ENCODE assay signal across 16 cellular contexts in genomic region chr12:112843272-112843671, GRCh38. TPM values are rescaled to one million over a fixed set of nuclear protein-coding genes. Genes with fewer than 3 reads are reported as not detected.
DNase-seq lines count a peak whose midpoint lies in the region; ATAC-seq and TF ChIP-seq lines count a peak whose summit lies in the region.
"Had no signal": no experiment of that assay in that cellular context is flagged by ENCODE, and none has a peak within 500 bp of the region (broad histone marks: within the 10 kb centered on the region; RNA-seq: fewer than 3 reads in every experiment).

No MANE protein-coding gene starts in this region.

- no peak overlapping the region for H3K4me3 ChIP-seq in coronary artery
- H3K4me3 ChIP-seq: PC-9 had no signal

- peaks cover 40 to 48% of the 10 kb centered on the region in 2 donors for H3K27me3 Mint-ChIP-seq in stimulated activated naive B cell treated with anti-CD40 and anti-IgM and Interleukin-4, amounts not matched to agents 10 μg/mL and 1 μg/mL and 100 μg/mL, for 72 hours
- H3K27me3 Mint-ChIP-seq in CD14-positive monocyte (ENCODE audit: low read depth in 3 of 3) = peaks cover 2 to 21% (median 4%) of the 10 kb centered on the region in 3 donors

- no peaks in the 10 kb centered on the region for H3K36me3 Mint-ChIP-seq in stimulated activated naive B cell treated with anti-CD40 and anti-IgM and Interleukin-4, amounts not matched to agents 10 μg/mL and 1 μg/mL and 100 μg/mL, for 72 hours
- H3K36me3 Mint-ChIP-seq in CD14-positive monocyte = no peaks in the 10 kb centered on the region
- H3K36me3 Mint-ChIP-seq: CD8-positive, alpha-beta memory T cell had no signal

- H3K4me1 Mint-ChIP-seq in stimulated activated naive B cell treated with anti-CD40 and anti-IgM and Interleukin-4, amounts not matched to agents 10 μg/mL and 1 μg/mL and 100 μg/mL, for 72 hours = no peaks in the 10 kb centered on the region
- no peaks in the 10 kb centered on the region for H3K4me1 Mint-ChIP-seq in CD14-positive monocyte

- no peak overlapping the region for H3K27ac ChIP-seq in coronary artery
- H3K27ac ChIP-seq: PC-9 had no signal

- TF ChIP-seq CTCF in coronary artery (IDR thresholded peaks at IDR 0.05) = no peak
- no peak for TF ChIP-seq CTCF in CD14-positive monocyte (IDR thresholded peaks at IDR 0.05)

- peaks cover 0 to 1% of the 10 kb centered on the region in 2 donors for H3K9me3 Mint-ChIP-seq in stimulated activated naive B cell treated with anti-CD40 and anti-IgM and Interleukin-4, amounts not matched to agents 10 μg/mL and 1 μg/mL and 100 μg/mL, for 72 hours
- H3K9me3 Mint-ChIP-seq in CD14-positive monocyte = peaks cover 0 to 3% (median 0%) of the 10 kb centered on the region in 7 donors
- H3K9me3 Mint-ChIP-seq: CD8-positive, alpha-beta memory T cell had no signal

- peak overlapping the region; percentile 43 for H3K27ac Mint-ChIP-seq in stimulated activated naive B cell treated with anti-CD40 and anti-IgM and Interleukin-4, amounts not matched to agents 10 μg/mL and 1 μg/mL and 100 μg/mL, for 72 hours
- peak overlapping the region in 1 of 7 donors; percentile 41 for H3K27ac Mint-ChIP-seq in CD14-positive monocyte
- H3K27ac Mint-ChIP-seq: CD8-positive, alpha-beta memory T cell had no signal

- intact Hi-C loops in CD14-positive monocyte (cut with micrococcal nuclease) = no loop called here

- no peak overlapping the region for H3K4me3 Mint-ChIP-seq in stimulated activated naive B cell treated with anti-CD40 and anti-IgM and Interleukin-4, amounts not matched to agents 10 μg/mL and 1 μg/mL and 100 μg/mL, for 72 hours
- no peak overlapping the region for H3K4me3 Mint-ChIP-seq in CD14-positive monocyte
- H3K4me3 Mint-ChIP-seq: CD8-positive, alpha-beta memory T cell had no signal

- DNase-seq in NCI-H510A treated with DMSO at 0.1 percent for 48 hours (lab: John Stamatoyannopoulos, UW) (peak; percentile 17), NCI-H510A (lab: John Stamatoyannopoulos, UW) (no peak), NCI-H446 treated with DMSO at 0.1 percent for 48 hours (lab: John Stamatoyannopoulos, UW) (peak; percentile 92), coronary artery (ENCODE audit: low spot score) (peak; percentile 46), CD14-positive monocyte (ENCODE audit: low spot score) (no peak)
- no peak for DNase-seq in stimulated activated naive B cell treated with anti-CD40 and anti-IgM and Interleukin-4, amounts not matched to agents 10 μg/mL and 1 μg/mL and 100 μg/mL, for 72 hours
- no peak for DNase-seq in activated CD4-positive, alpha-beta T cell treated with anti-CD3 and anti-CD28 coated beads, Interleukin-2, amount 50 U/mL, for 1 hour
- DNase-seq: activated naive CD4-positive, alpha-beta T cell treated with anti-CD3 and anti-CD28 coated beads, Interleukin-2, amount 50 U/mL, for 16 hours; CD8-positive, alpha-beta memory T cell; kidney glomerular epithelial cell; NCI-H1436; PC-9; small intestine; stimulated activated naive CD8-positive, alpha-beta T cell treated with anti-CD3 and anti-CD28 coated beads, Interleukin-15, Interleukin-2, amounts not matched to agents 100 U/mL and 50 U/mL, for 24 hours had no signal

- no peak for ATAC-seq in stimulated activated naive B cell treated with anti-CD40 and anti-IgM and Interleukin-4, amounts not matched to agents 10 μg/mL and 1 μg/mL and 100 μg/mL, for 72 hours (replicated peaks)
- ATAC-seq in HG03045 (IDR thresholded peaks at IDR 0.05; ENCODE audit: unreplicated experiment) = no peak
- ATAC-seq: activated CD4-positive, CD25-positive, alpha-beta regulatory T cell treated with anti-CD3 and anti-CD28 coated beads, Interleukin-2, amount 50 U/mL, for 24 hours; stimulated activated naive CD8-positive, alpha-beta T cell treated with anti-CD3 and anti-CD28 coated beads, Interleukin-15, Interleukin-2, amounts not matched to agents 100 U/mL and 50 U/mL, for 24 hours had no signal

RNA-seq across cellular contexts. Expression of gene RPH3A, which starts 51.7 kb away (rescaled TPM):
- polyA plus RNA-seq in CD14-positive monocyte = 1 to 10 TPM; 3.6 to 9.6 TPM
- polyA plus RNA-seq: CD8-positive, alpha-beta memory T cell had no signal

Comparison
In these comparisons a context has a peak if more than half of its experiments do, and no peak if none do; other contexts are left out.
1. DNase-seq: peak in NCI-H510A treated with DMSO at 0.1 percent for 48 hours (single experiment), NCI-H446 treated with DMSO at 0.1 percent for 48 hours (single experiment) and coronary artery (single experiment); none in NCI-H510A (single experiment), stimulated activated naive B cell treated with anti-CD40 and anti-IgM and Interleukin-4, amounts not matched to agents 10 μg/mL and 1 μg/mL and 100 μg/mL, for 72 hours (single experiment), activated CD4-positive, alpha-beta T cell treated with anti-CD3 and anti-CD28 coated beads, Interleukin-2, amount 50 U/mL, for 1 hour (single experiment) and CD14-positive monocyte (single experiment).